In genomic region chr15:65778269-65778668, GRCh38 we compare ENCODE assay signal across 1 cellular context.
TF ChIP-seq lines count a peak whose summit lies in the region.

No MANE protein-coding gene starts in this region.

TF ChIP-seq in GM12878, 131 proteins besides CTCF, POLR2A, EP300 and RAD21:
- TF ChIP-seq EGR1 (IDR thresholded peaks at IDR 0.05; ENCODE audit: borderline replicate concordance in 1 of 2, low read depth in 2 of 2, low read length in 2 of 2) (no peak), TBL1XR1 (IDR thresholded peaks at IDR 0.05; ENCODE audit: low read depth, low read length) (no peak), MAX (IDR thresholded peaks at IDR 0.05; ENCODE audit: low read depth, low read length) (no peak), ZNF274 (IDR thresholded peaks at IDR 0.05; ENCODE audit: insufficient read depth, insufficient read length) (no peak), CUX1 (IDR thresholded peaks at IDR 0.05; ENCODE audit: insufficient replicate concordance, low read depth, low read length) (no peak), PKNOX1 (IDR thresholded peaks at IDR 0.05) (0 out of 2 replicates have a peak, but pooled peaks have one; percentile 33), SUPT20H (IDR thresholded peaks at IDR 0.05; ENCODE audit: borderline replicate concordance, control insufficient read depth, low read depth, low read length) (no peak), CBX5 (IDR thresholded peaks at IDR 0.05; ENCODE audit: low read depth) (no peak), STAT1 (conservative IDR thresholded peaks at IDR 0.05) (no peak), SMC3 (IDR thresholded peaks at IDR 0.05; ENCODE audit: borderline replicate concordance, low read length) (no peak), BCL3 (IDR thresholded peaks at IDR 0.05; ENCODE audit: borderline replicate concordance, insufficient read depth, low read depth, low read length, poor library complexity, severe bottlenecking) (no peak), E2F4 (IDR thresholded peaks at IDR 0.05; ENCODE audit: low read depth, low read length) (no peak), BHLHE40 (IDR thresholded peaks at IDR 0.05; ENCODE audit: borderline replicate concordance in 1 of 2, low read depth in 2 of 2, low read length in 1 of 2) (no peak), ZNF384 (IDR thresholded peaks at IDR 0.05; ENCODE audit: borderline replicate concordance, low read depth, low read length) (peak; percentile 75; the same call in 1 of the 2 replicates), ASH2L (IDR thresholded peaks at IDR 0.05; ENCODE audit: borderline replicate concordance, low read depth) (no peak), CHD4 (IDR thresholded peaks at IDR 0.05) (no peak), ATF7 (IDR thresholded peaks at IDR 0.05; ENCODE audit: low read depth) (peak; percentile 27; the same call in 1 of the 2 replicates), FOS (IDR thresholded peaks at IDR 0.05; ENCODE audit: borderline replicate concordance, extremely low read depth, insufficient read length) (no peak), RUNX3 (IDR thresholded peaks at IDR 0.05; ENCODE audit: low read length) (peak; percentile 24; the same call in 1 of the 2 replicates), FOXK2 (IDR thresholded peaks at IDR 0.05) (no peak), LARP7 (IDR thresholded peaks at IDR 0.05) (no peak), BACH1 (IDR thresholded peaks at IDR 0.05; ENCODE audit: borderline replicate concordance) (no peak), SMAD5 (IDR thresholded peaks at IDR 0.05; ENCODE audit: low read depth) (no peak), ATF2 (IDR thresholded peaks at IDR 0.05; ENCODE audit: low read length) (no peak), EED (IDR thresholded peaks at IDR 0.05; ENCODE audit: low read depth) (no peak), PAX8 (IDR thresholded peaks at IDR 0.05) (no peak), TARDBP (IDR thresholded peaks at IDR 0.05; ENCODE audit: borderline replicate concordance) (no peak), ZNF207 (IDR thresholded peaks at IDR 0.05; ENCODE audit: borderline replicate concordance) (no peak), SIX5 (IDR thresholded peaks at IDR 0.05; ENCODE audit: low read depth, low read length, severe bottlenecking) (no peak), FOXM1 (IDR thresholded peaks at IDR 0.05; ENCODE audit: low read depth, low read length) (no peak), RELA (IDR thresholded peaks at IDR 0.05; ENCODE audit: borderline replicate concordance, partially characterized antibody) (no peak), CHD2 (IDR thresholded peaks at IDR 0.05; ENCODE audit: borderline replicate concordance, low read depth, low read length) (no peak)
- TF ChIP-seq, protein P1, sequence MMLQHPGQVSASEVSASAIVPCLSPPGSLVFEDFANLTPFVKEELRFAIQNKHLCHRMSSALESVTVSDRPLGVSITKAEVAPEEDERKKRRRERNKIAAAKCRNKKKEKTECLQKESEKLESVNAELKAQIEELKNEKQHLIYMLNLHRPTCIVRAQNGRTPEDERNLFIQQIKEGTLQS (IDR thresholded peaks at IDR 0.05; ENCODE audit: borderline replicate concordance, extremely low read depth, low read depth, low read length), result no peak
- TF ChIP-seq, protein P2, sequence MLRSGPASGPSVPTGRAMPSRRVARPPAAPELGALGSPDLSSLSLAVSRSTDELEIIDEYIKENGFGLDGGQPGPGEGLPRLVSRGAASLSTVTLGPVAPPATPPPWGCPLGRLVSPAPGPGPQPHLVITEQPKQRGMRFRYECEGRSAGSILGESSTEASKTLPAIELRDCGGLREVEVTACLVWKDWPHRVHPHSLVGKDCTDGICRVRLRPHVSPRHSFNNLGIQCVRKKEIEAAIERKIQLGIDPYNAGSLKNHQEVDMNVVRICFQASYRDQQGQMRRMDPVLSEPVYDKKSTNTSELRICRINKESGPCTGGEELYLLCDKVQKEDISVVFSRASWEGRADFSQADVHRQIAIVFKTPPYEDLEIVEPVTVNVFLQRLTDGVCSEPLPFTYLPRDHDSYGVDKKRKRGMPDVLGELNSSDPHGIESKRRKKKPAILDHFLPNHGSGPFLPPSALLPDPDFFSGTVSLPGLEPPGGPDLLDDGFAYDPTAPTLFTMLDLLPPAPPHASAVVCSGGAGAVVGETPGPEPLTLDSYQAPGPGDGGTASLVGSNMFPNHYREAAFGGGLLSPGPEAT (IDR thresholded peaks at IDR 0.05; ENCODE audit: low read depth), result no peak
